Comparison of ENCODE assay signal across 20 cellular contexts in genomic region chr2:228522276-228522675, GRCh38.
DNase-seq lines count a peak whose midpoint lies in the region; ATAC-seq and TF ChIP-seq lines count a peak whose summit lies in the region.
"Had no signal": no experiment of that assay in that cellular context is flagged by ENCODE, and none has a peak within 500 bp of the region (broad histone marks: within the 10 kb centered on the region; RNA-seq: fewer than 3 reads in every experiment).

No MANE protein-coding gene starts in this region.

- no peaks in the 10 kb centered on the region for H3K9me2 ChIP-seq in MM.1S (replicated peaks; ENCODE audit: insufficient read depth, low read length)

- H3K4me1 ChIP-seq in MM.1S (ENCODE audit: low read length) = no peaks in the 10 kb centered on the region

- H3K27ac ChIP-seq in MM.1S (ENCODE audit: low read length) = no peak overlapping the region
- H3K27ac ChIP-seq: 22Rv1, RWPE1 had no signal

- TF ChIP-seq CTCF in fibroblast of mammary gland (conservative IDR thresholded peaks at IDR 0.05; ENCODE audit: control insufficient read depth, insufficient read depth, low read depth, low read length) (no peak), MM.1S (IDR thresholded peaks at IDR 0.05; ENCODE audit: low read length) (no peak)

- DNase-seq in A172 (ENCODE audit: low spot score) = peak; percentile 34
- DNase-seq in GM04503 (ENCODE audit: low read depth) = peak; percentile 27
- DNase-seq in NCI-H226 = peak; percentile 34
- peak; percentile 16 for DNase-seq in fibroblast of mammary gland (ENCODE audit: low read depth)
- no peak for DNase-seq in MM.1S
- no peak for DNase-seq in hypothalamus (lab: John Stamatoyannopoulos, UW)
- no peak for DNase-seq in NAMALWA (ENCODE audit: low spot score)
- DNase-seq: CD4-positive, alpha-beta memory T cell; DMS153; MV-4-11; NCI-H1417; NCI-H187; NCI-H2107; NCI-H524; NCI-H82; PC-3 had no signal

- no peaks in the 10 kb centered on the region for H3K9me3 ChIP-seq in MM.1S (replicated peaks; ENCODE audit: insufficient read depth, low read length)

- H3K27me3 ChIP-seq in MM.1S (replicated peaks; ENCODE audit: insufficient read depth, low read length) = no peaks in the 10 kb centered on the region

- H3K36me3 ChIP-seq in MM.1S (replicated peaks; ENCODE audit: insufficient read depth, low read length) = no peaks in the 10 kb centered on the region

- no peak overlapping the region for H2AFZ ChIP-seq in MM.1S (ENCODE audit: low read length)

- no peaks in the 10 kb centered on the region for H4K20me1 ChIP-seq in MM.1S (ENCODE audit: insufficient read depth, low read length)

- H3K4me3 ChIP-seq in fibroblast of mammary gland (ENCODE audit: control insufficient read depth, low read depth, low read length) (no peak overlapping the region), MM.1S (ENCODE audit: low read length) (no peak overlapping the region)

- H3F3A ChIP-seq in MM.1S (ENCODE audit: insufficient read depth, low read length) = no peaks in the 10 kb centered on the region

- no peaks in the 10 kb centered on the region for H3K79me2 ChIP-seq in MM.1S (ENCODE audit: low read length)

- no peak overlapping the region for H3K4me2 ChIP-seq in MM.1S (ENCODE audit: low read depth, low read length)

- no peak for ATAC-seq in GM18867 (IDR thresholded peaks at IDR 0.05; ENCODE audit: unreplicated experiment)
- ATAC-seq: HCT116, PC-3 had no signal

- H3K9ac ChIP-seq in MM.1S (ENCODE audit: low read length) = no peak overlapping the region

Comparison
In these comparisons a context has a peak if more than half of its experiments do, and no peak if none do; other contexts are left out.
1. DNase-seq: peak in A172 (single experiment), GM04503 (single experiment), NCI-H226 (single experiment) and fibroblast of mammary gland (single experiment); none in MM.1S (single experiment), hypothalamus (0 of 51) and NAMALWA (single experiment).